ENCODE assay signal across 9 cellular contexts in the genomic region with DNA sequence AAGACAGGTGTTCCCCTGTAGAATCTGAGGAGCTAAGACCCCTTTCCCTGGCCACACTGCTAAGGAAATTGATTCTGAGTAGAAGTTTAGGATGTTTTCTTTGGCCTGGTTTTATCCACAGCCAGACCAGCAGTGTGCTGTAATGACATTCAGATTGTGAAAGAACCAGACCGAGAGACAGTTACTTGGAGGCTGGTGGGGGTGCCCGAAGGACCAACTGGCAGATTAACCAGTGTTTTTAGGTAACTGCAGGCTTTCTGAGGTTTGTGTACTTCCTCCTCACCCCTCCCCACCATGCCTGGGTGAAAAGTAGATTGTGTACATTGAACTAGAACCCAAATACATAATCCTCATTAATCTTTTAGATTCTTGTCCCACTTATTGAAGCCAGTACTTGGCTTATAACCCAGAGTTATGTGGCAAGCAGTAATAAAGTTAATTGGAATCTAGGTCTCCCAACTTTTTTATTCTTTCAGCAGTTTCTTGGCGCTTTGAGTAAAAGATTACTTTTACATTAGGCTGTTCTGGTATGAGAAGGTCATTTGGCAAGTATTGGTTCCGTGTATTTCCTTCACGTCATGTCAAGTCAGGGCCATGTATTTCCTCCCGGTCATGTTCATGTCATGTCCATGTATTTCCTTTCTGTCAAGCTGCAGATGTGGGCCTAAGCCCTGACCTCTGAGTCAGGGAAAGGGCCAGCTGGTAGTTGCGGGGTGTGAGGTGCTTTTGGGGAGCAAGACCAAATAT.
A peak's percentile ranks its signal among the peaks of the same experiment; 100 is the strongest.
DNase-seq lines count a peak whose midpoint lies in the region; ATAC-seq and TF ChIP-seq lines count a peak whose summit lies in the region.
"Had no signal": no experiment of that assay in that cellular context is flagged by ENCODE, and none has a peak within 500 bp of the region (broad histone marks: within the 10 kb centered on the region; RNA-seq: fewer than 3 reads in every experiment).

No MANE protein-coding gene starts in this region.

- H3K79me1 ChIP-seq in trophoblast cell (ENCODE audit: low read length): peaks cover 7% of the 10 kb centered on the region

- H4K12ac ChIP-seq in trophoblast cell (ENCODE audit: low read depth, low read length): no peak overlapping the region

- H3K36me3 ChIP-seq in Caco-2 (ENCODE audit: control insufficient read depth, insufficient read depth, low read length): no peaks in the 10 kb centered on the region; the same call in none of the 2 replicates
- H3K36me3 ChIP-seq in trophoblast cell (ENCODE audit: control insufficient read depth in 1 of 2, insufficient read depth in 2 of 2, low read length in 2 of 2): peaks cover 49 to 71% of the 10 kb centered on the region in 2 experiments
- H3K36me3 ChIP-seq in OCI-LY7 (ENCODE audit: insufficient read depth, low read length): no peaks in the 10 kb centered on the region

- peak overlapping the region; percentile 49 for H3K18ac ChIP-seq in trophoblast cell (ENCODE audit: low read length)

- no peak overlapping the region for H3K23ac ChIP-seq in trophoblast cell (ENCODE audit: low read length)

- H3K4me3 ChIP-seq in Caco-2 (ENCODE audit: low read depth, low read length): no peak overlapping the region
- H3K4me3 ChIP-seq in fibroblast of the aortic adventitia (ENCODE audit: low read depth, low read length): no peak overlapping the region
- no peak overlapping the region for H3K4me3 ChIP-seq in trophoblast cell (ENCODE audit: low read depth, low read length)
- no peak overlapping the region for H3K4me3 ChIP-seq in OCI-LY7 (ENCODE audit: low read depth, low read length, poor library complexity, severe bottlenecking)

- peaks cover 11% of the 10 kb centered on the region for H3K4me1 ChIP-seq in Caco-2
- peaks cover 23 to 36% of the 10 kb centered on the region in 2 experiments for H3K4me1 ChIP-seq in trophoblast cell (ENCODE audit: control insufficient read depth in 1 of 2, insufficient read depth in 2 of 2, low read length in 2 of 2)
- H3K4me1 ChIP-seq in OCI-LY7 (ENCODE audit: insufficient read depth, low read length, poor library complexity, severe bottlenecking): no peaks in the 10 kb centered on the region

- H3K14ac ChIP-seq in trophoblast cell (ENCODE audit: low read length): peak overlapping the region; percentile 49

- no peak overlapping the region for H3K4me3 Mint-ChIP-seq in Caco-2 (ENCODE audit: unreplicated experiment)

- H2AK5ac ChIP-seq in trophoblast cell (ENCODE audit: low read length): peak overlapping the region; percentile 18

- H3K9me3 Mint-ChIP-seq in Caco-2 (ENCODE audit: unreplicated experiment): no peaks in the 10 kb centered on the region

- intact Hi-C loops in Caco-2 (cut with micrococcal nuclease; ENCODE audit: unreplicated experiment) (loop anchor here (5.0 kb wide), 1 partner anchor 60 kb away; no protein-coding TSS in a partner anchor), OCI-LY7 (cut with micrococcal nuclease; ENCODE audit: unreplicated experiment) (no loop called here)

- no peak for ATAC-seq in SK-N-SH treated with all-trans-retinoic acid at 6 μM for 48 hours

- peak overlapping the region; percentile 40 for H3K27ac Mint-ChIP-seq in Caco-2 (ENCODE audit: unreplicated experiment)

- CTCF ChIA-PET in Caco-2 (lab: Charles Lee) (no interaction called here), OCI-LY7 (lab: Charles Lee; ENCODE audit: unreplicated experiment) (no interaction called here)

- peak overlapping the region; percentile 20 for H2BK120ac ChIP-seq in trophoblast cell (ENCODE audit: insufficient read depth, low read length, poor library complexity)

- TF ChIP-seq CTCF in Caco-2 (IDR thresholded peaks at IDR 0.05; ENCODE audit: insufficient read depth in 1 of 2, low read depth in 1 of 2, low read length in 1 of 2, severe bottlenecking in 1 of 2, unreplicated experiment in 1 of 2): no peak
- TF ChIP-seq CTCF in fibroblast of the aortic adventitia (IDR thresholded peaks at IDR 0.05; ENCODE audit: insufficient read depth, low read length): no peak
- no peak for TF ChIP-seq CTCF in OCI-LY7 (conservative IDR thresholded peaks at IDR 0.05; ENCODE audit: low read length)

- H3K4me2 ChIP-seq in trophoblast cell (ENCODE audit: low read length) (no peak overlapping the region), OCI-LY7 (ENCODE audit: low read length) (no peak overlapping the region)

- H3K27me3 ChIP-seq in Caco-2 (replicated peaks; ENCODE audit: control insufficient read depth, insufficient read depth, low read length): no peaks in the 10 kb centered on the region
- H3K27me3 ChIP-seq in trophoblast cell (ENCODE audit: insufficient read depth, low read length): no peaks in the 10 kb centered on the region

- no peak overlapping the region for H2AFZ ChIP-seq in trophoblast cell (ENCODE audit: insufficient read depth, low read length, poor library complexity)
- H2AFZ ChIP-seq in OCI-LY7 (ENCODE audit: low read length): no peak overlapping the region

- no peak overlapping the region for H3K9ac ChIP-seq in trophoblast cell (ENCODE audit: low read length)

- H3K4ac ChIP-seq in trophoblast cell (ENCODE audit: low read depth, low read length): peak overlapping the region; percentile 53

- BruUV-seq in Caco-2 (replicated peaks; lab: Mats Ljungman, UMichigan) (no TSS peak), OCI-LY7 (replicated peaks; lab: Mats Ljungman, UMichigan) (no TSS peak)

- no peaks in the 10 kb centered on the region for H3K9me3 ChIP-seq in Caco-2
- H3K9me3 ChIP-seq in trophoblast cell (ENCODE audit: insufficient read depth, low read depth, low read length): peaks cover 3% of the 10 kb centered on the region
- H3K9me3 ChIP-seq in OCI-LY7 (ENCODE audit: low read length): no peaks in the 10 kb centered on the region

- H3K36me3 Mint-ChIP-seq in Caco-2 (ENCODE audit: insufficient read depth, unreplicated experiment): peaks cover 15% of the 10 kb centered on the region

- DNase-seq in Caco-2 (no peak), fibroblast of the aortic adventitia (ENCODE audit: low read depth) (peak; percentile 82), trophoblast cell (peak in 1 of 2 donors; percentile 8), OCI-LY7 (ENCODE audit: low spot score) (no peak), T1000 (lab: John Stamatoyannopoulos, UW) (no peak), NCI-H1436 treated with DMSO at 0.1 percent for 48 hours (lab: John Stamatoyannopoulos, UW) (no peak)
- no peak for DNase-seq in stimulated activated CD4-positive, alpha-beta T cell treated with anti-CD3 and anti-CD28 coated beads, Interleukin-4, amount 100 ng/mL, for 4 hours
- DNase-seq: NCI-H446 treated with DMSO at 0.1 percent for 48 hours had no signal

- peaks cover 12% of the 10 kb centered on the region for H3K4me1 Mint-ChIP-seq in Caco-2 (ENCODE audit: low read depth, unreplicated experiment)

- no peaks in the 10 kb centered on the region for H3K27me3 Mint-ChIP-seq in Caco-2 (ENCODE audit: insufficient read depth, unreplicated experiment)

- no peaks in the 10 kb centered on the region for H3K9me2 ChIP-seq in OCI-LY7 (ENCODE audit: insufficient read depth, low read length)

- H4K91ac ChIP-seq in trophoblast cell (ENCODE audit: low read depth, low read length): peak overlapping the region; percentile 63

- H2BK5ac ChIP-seq in trophoblast cell (ENCODE audit: low read depth, low read length, poor library complexity): peak overlapping the region; percentile 54

- H3K79me2 ChIP-seq in trophoblast cell (ENCODE audit: control insufficient read depth, insufficient read depth, low read length, poor library complexity): peaks cover 3% of the 10 kb centered on the region
- no peaks in the 10 kb centered on the region for H3K79me2 ChIP-seq in OCI-LY7 (ENCODE audit: insufficient read depth, low read depth, low read length)

- H2BK12ac ChIP-seq in trophoblast cell (ENCODE audit: low read length): peak overlapping the region; percentile 51

- H3K27ac ChIP-seq in trophoblast cell (ENCODE audit: low read depth, low read length): peak overlapping the region; percentile 52
- H3K27ac ChIP-seq in OCI-LY7 (ENCODE audit: low read depth, low read length, poor library complexity, severe bottlenecking): no peak overlapping the region

- H4K8ac ChIP-seq in trophoblast cell (ENCODE audit: low read depth, low read length): peak overlapping the region; percentile 26

- WGBS in trophoblast cell (ENCODE audit: extremely low coverage, insufficient coverage, insufficient read length): no CpG with 5 or more reads among the region's 7 CpGs

- POLR2A ChIA-PET in Caco-2 (lab: Charles Lee) (no interaction called here), OCI-LY7 (lab: Charles Lee) (no interaction called here)

- H4K20me1 ChIP-seq in OCI-LY7 (ENCODE audit: insufficient read depth, low read length): no peaks in the 10 kb centered on the region

TF ChIP-seq in SK-N-SH treated with all-trans-retinoic acid at 6 μM for 48 hours, 23 proteins besides CTCF, POLR2A, EP300 and RAD21 (continues in another document):
- 0 out of 2 replicates have a peak, but pooled peaks have one; percentile 12 for TF ChIP-seq TCF4 (CRISPR knock-in tag; IDR thresholded peaks at IDR 0.05; ENCODE audit: borderline replicate concordance)
- no peak for TF ChIP-seq ARNTL (CRISPR knock-in tag; IDR thresholded peaks at IDR 0.05; ENCODE audit: borderline replicate concordance, low read depth)
- TF ChIP-seq TSHZ2 (CRISPR knock-in tag; IDR thresholded peaks at IDR 0.05): no peak
- TF ChIP-seq ESRRG (CRISPR knock-in tag; IDR thresholded peaks at IDR 0.05): no peak
- peak; percentile 16; the same call in 1 of the 2 replicates for TF ChIP-seq ISL1 (CRISPR knock-in tag; IDR thresholded peaks at IDR 0.05)
- no peak for TF ChIP-seq ZC3H10 (CRISPR knock-in tag; IDR thresholded peaks at IDR 0.05)
